Comparison of ENCODE assay signal across 8 cellular contexts in genomic region chr19:12610540-12611360, GRCh38. TPM values are rescaled to one million over a fixed set of nuclear protein-coding genes. Genes with fewer than 3 reads are reported as not detected.
DNase-seq lines count a peak whose midpoint lies in the region; ATAC-seq and TF ChIP-seq lines count a peak whose summit lies in the region.

Gene ZNF490 (minus strand): TSS chr19:12610813. CDS start chr19:12610680, 133 bp downstream.
Gene ZNF791 (plus strand): TSS chr19:12610920. CDS start chr19:12611080, 160 bp downstream.

- peaks cover 58% of the 10 kb centered on the region for H3K36me3 Mint-ChIP-seq in activated T-cell treated with anti-CD3 and anti-CD28 coated beads, Interleukin-2, amount 50 U/mL, for 24 hours (ENCODE audit: low read depth)

- no peaks in the 10 kb centered on the region for H3K27me3 Mint-ChIP-seq in activated T-cell treated with anti-CD3 and anti-CD28 coated beads, Interleukin-2, amount 50 U/mL, for 24 hours

- peak; percentile 77 for ATAC-seq in GM21723 (IDR thresholded peaks at IDR 0.05; ENCODE audit: unreplicated experiment)

- peak; percentile 88 for DNase-seq in DMS153 treated with DMSO at 0.1 percent for 48 hours (lab: John Stamatoyannopoulos, UW; ENCODE audit: unreplicated experiment)
- DNase-seq in KG1 (lab: John Stamatoyannopoulos, UW) = peak; percentile 98
- peak; percentile 95 for DNase-seq in activated T-cell treated with anti-CD3 and anti-CD28 coated beads, Interleukin-2, amount 50 U/mL, for 24 hours
- peak; percentile 98 for DNase-seq in erythroblast (lab: John Stamatoyannopoulos, UW)
- DNase-seq in mucosa of gallbladder (ENCODE audit: low spot score) = peak; percentile 98
- DNase-seq in stimulated activated CD8-positive, alpha-beta memory T cell treated with anti-CD3 and anti-CD28 coated beads, Interleukin-4, amount 100 ng/mL, for 24 hours (ENCODE audit: low read depth) = peak; percentile 95

- H3K9me3 Mint-ChIP-seq in activated T-cell treated with anti-CD3 and anti-CD28 coated beads, Interleukin-2, amount 50 U/mL, for 24 hours = no peaks in the 10 kb centered on the region

- peak; percentile 89 for TF ChIP-seq POLR2A in erythroblast (IDR thresholded peaks at IDR 0.05; ENCODE audit: low read length)

- H3K27ac Mint-ChIP-seq in activated T-cell treated with anti-CD3 and anti-CD28 coated beads, Interleukin-2, amount 50 U/mL, for 24 hours = peak within 1 kb of the TSS; percentile 99

- peak within 1 kb of the TSS; percentile 100 for H3K4me3 Mint-ChIP-seq in activated T-cell treated with anti-CD3 and anti-CD28 coated beads, Interleukin-2, amount 50 U/mL, for 24 hours

- H3K4me1 Mint-ChIP-seq in activated T-cell treated with anti-CD3 and anti-CD28 coated beads, Interleukin-2, amount 50 U/mL, for 24 hours (ENCODE audit: low read depth) = peaks cover 44% of the 10 kb centered on the region

TF ChIP-seq in PFSK-1, 5 proteins besides CTCF, POLR2A, EP300 and RAD21:
- peak; percentile 93; the same call in 1 of the 2 replicates for TF ChIP-seq SIN3A (IDR thresholded peaks at IDR 0.05; ENCODE audit: borderline replicate concordance, insufficient read depth, low read length)
- peak; percentile 87; the same call in 1 of the 2 replicates for TF ChIP-seq TAF1 (IDR thresholded peaks at IDR 0.05; ENCODE audit: borderline replicate concordance, insufficient read depth, low read length)
- no peak for TF ChIP-seq FOXP2 (optimal IDR thresholded peaks at IDR 0.05; ENCODE audit: borderline replicate concordance, extremely low read depth, extremely low read length, insufficient read depth)
- TF ChIP-seq REST (IDR thresholded peaks at IDR 0.05; ENCODE audit: insufficient read depth in 1 of 2, low read depth in 2 of 2, low read length in 2 of 2) = no peak
- peak; percentile 80 for TF ChIP-seq POLR2AphosphoS5 (IDR thresholded peaks at IDR 0.05; ENCODE audit: low read depth, low read length)

RNA-seq across cellular contexts. Expression of gene ZNF490, which starts in this region (rescaled TPM):
- polyA plus RNA-seq in PFSK-1 (2012; ENCODE audit: insufficient read length, low read depth) = 0.50 TPM
- total RNA-seq in mucosa of gallbladder = 15.6 TPM

RNA-seq across cellular contexts. Expression of gene ZNF791, which starts in this region (rescaled TPM):
- 9.9 TPM for polyA plus RNA-seq in PFSK-1 (2012; ENCODE audit: insufficient read length, low read depth)
- total RNA-seq in mucosa of gallbladder = 27.1 TPM

Comparison
In these comparisons a context has a peak if more than half of its experiments do, and no peak if none do; other contexts are left out.
1. Peak in every context shown above with its lines: DNase-seq and ATAC-seq.